In the genomic region with DNA sequence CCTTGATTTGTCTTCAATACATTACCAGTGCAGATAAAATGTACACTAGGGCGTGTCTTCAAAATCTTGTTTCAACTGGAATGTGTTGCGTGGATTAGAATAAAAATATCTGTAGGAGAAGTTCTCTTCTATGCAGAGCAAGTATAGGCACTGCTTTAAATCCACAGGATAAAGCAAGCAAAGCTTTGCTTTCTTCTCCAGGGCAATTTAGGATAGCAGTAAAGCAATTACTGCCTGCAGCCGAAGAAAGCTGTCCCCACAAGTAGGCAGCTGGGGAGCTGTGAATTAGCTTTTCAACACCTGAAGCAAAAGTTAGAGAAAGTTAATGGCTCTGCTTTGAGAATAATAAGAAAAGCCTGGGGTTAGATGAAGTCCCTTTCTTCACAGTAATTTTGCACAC, we compare ENCODE assay signal across 18 cellular contexts.
"Had no signal": no experiment of that assay in that cellular context is flagged by ENCODE, and none has a peak within 500 bp of the region (broad histone marks: within the 10 kb centered on the region; RNA-seq: fewer than 3 reads in every experiment).

No MANE protein-coding gene starts in this region.

- DNase-seq: activated CD4-positive, alpha-beta memory T cell treated with anti-CD3 and anti-CD28 coated beads, Interleukin-2, amount 10 ng/mL, durations not matched to agents 7 days and 5 days; activated CD4-positive, alpha-beta T cell treated with anti-CD3 and anti-CD28 coated beads for 4 hours; activated effector memory CD4-positive, alpha-beta T cell treated with anti-CD3 and anti-CD28 coated beads, Interleukin-2, amount 50 U/mL, for 16 hours; activated naive CD8-positive, alpha-beta T cell treated with anti-CD3 and anti-CD28 coated beads for 36 hours; activated T-cell treated with anti-CD3 and anti-CD28 coated beads, Interleukin-2, amount 50 U/mL, for 4 hours; amygdala; cerebellar nuclear complex; hippocampal formation; left ventricle myocardium superior; natural killer cell; posterior cingulate gyrus; stimulated activated CD4-positive, alpha-beta T cell treated with anti-CD3 and anti-CD28 coated beads, Interleukin-2, amount 100 ng/mL, for 48 hours; stimulated activated naive B cell treated with anti-CD40 and anti-IgM and Interleukin-4, amounts not matched to agents 10 μg/mL and 1 μg/mL and 100 μg/mL, for 72 hours; tibial artery had no signal

- H3K27ac ChIP-seq: esophagus muscularis mucosa had no signal

- H3K36me3 Mint-ChIP-seq: activated naive CD8-positive, alpha-beta T cell treated with anti-CD3 and anti-CD28 coated beads for 36 hours; brain; memory B cell; natural killer cell; stimulated activated naive B cell treated with anti-CD40 and anti-IgM and Interleukin-4, amounts not matched to agents 10 μg/mL and 1 μg/mL and 100 μg/mL, for 72 hours had no signal

- H3K4me3 Mint-ChIP-seq: activated CD4-positive, alpha-beta memory T cell treated with anti-CD3 and anti-CD28 coated beads, Interleukin-2, amount 10 ng/mL, durations not matched to agents 7 days and 5 days; activated naive CD8-positive, alpha-beta T cell treated with anti-CD3 and anti-CD28 coated beads for 36 hours; activated T-cell treated with anti-CD3 and anti-CD28 coated beads, Interleukin-2, amount 50 U/mL, for 4 hours; brain; memory B cell; natural killer cell; stimulated activated naive B cell treated with anti-CD40 and anti-IgM and Interleukin-4, amounts not matched to agents 10 μg/mL and 1 μg/mL and 100 μg/mL, for 72 hours; T-helper 1 cell treated with Interleukin-12 subunit alpha and Interleukin-12 subunit beta and Interleukin-4 antibody, amounts not matched to agents 30 μg/mL and 1 μg/mL, for 36 hours had no signal

- H3K9me3 Mint-ChIP-seq: activated CD4-positive, alpha-beta memory T cell treated with anti-CD3 and anti-CD28 coated beads, Interleukin-2, amount 10 ng/mL, durations not matched to agents 7 days and 5 days; activated naive CD8-positive, alpha-beta T cell treated with anti-CD3 and anti-CD28 coated beads for 36 hours; activated T-cell treated with anti-CD3 and anti-CD28 coated beads, Interleukin-2, amount 50 U/mL, for 4 hours; memory B cell; natural killer cell; T-helper 1 cell treated with Interleukin-12 subunit alpha and Interleukin-12 subunit beta and Interleukin-4 antibody, amounts not matched to agents 30 μg/mL and 1 μg/mL, for 36 hours had no signal

- H3K27ac Mint-ChIP-seq: activated CD4-positive, alpha-beta memory T cell treated with anti-CD3 and anti-CD28 coated beads, Interleukin-2, amount 10 ng/mL, durations not matched to agents 7 days and 5 days; activated naive CD8-positive, alpha-beta T cell treated with anti-CD3 and anti-CD28 coated beads for 36 hours; memory B cell; natural killer cell; stimulated activated naive B cell treated with anti-CD40 and anti-IgM and Interleukin-4, amounts not matched to agents 10 μg/mL and 1 μg/mL and 100 μg/mL, for 72 hours; T-helper 1 cell treated with Interleukin-12 subunit alpha and Interleukin-12 subunit beta and Interleukin-4 antibody, amounts not matched to agents 30 μg/mL and 1 μg/mL, for 36 hours had no signal

- H3K27me3 Mint-ChIP-seq: activated CD4-positive, alpha-beta memory T cell treated with anti-CD3 and anti-CD28 coated beads, Interleukin-2, amount 10 ng/mL, durations not matched to agents 7 days and 5 days; activated naive CD8-positive, alpha-beta T cell treated with anti-CD3 and anti-CD28 coated beads for 36 hours had no signal

- ATAC-seq: activated T-cell treated with anti-CD3 and anti-CD28 coated beads, Interleukin-2, amount 50 U/mL, for 4 hours; left ventricle myocardium superior; natural killer cell; stimulated activated naive B cell treated with anti-CD40 and anti-IgM and Interleukin-4, amounts not matched to agents 10 μg/mL and 1 μg/mL and 100 μg/mL, for 72 hours had no signal

- H3K4me1 Mint-ChIP-seq: activated CD4-positive, alpha-beta memory T cell treated with anti-CD3 and anti-CD28 coated beads, Interleukin-2, amount 10 ng/mL, durations not matched to agents 7 days and 5 days; activated naive CD8-positive, alpha-beta T cell treated with anti-CD3 and anti-CD28 coated beads for 36 hours; memory B cell; natural killer cell; stimulated activated naive B cell treated with anti-CD40 and anti-IgM and Interleukin-4, amounts not matched to agents 10 μg/mL and 1 μg/mL and 100 μg/mL, for 72 hours had no signal
